Comparison of ENCODE assay signal across 15 cellular contexts in the genomic region with DNA sequence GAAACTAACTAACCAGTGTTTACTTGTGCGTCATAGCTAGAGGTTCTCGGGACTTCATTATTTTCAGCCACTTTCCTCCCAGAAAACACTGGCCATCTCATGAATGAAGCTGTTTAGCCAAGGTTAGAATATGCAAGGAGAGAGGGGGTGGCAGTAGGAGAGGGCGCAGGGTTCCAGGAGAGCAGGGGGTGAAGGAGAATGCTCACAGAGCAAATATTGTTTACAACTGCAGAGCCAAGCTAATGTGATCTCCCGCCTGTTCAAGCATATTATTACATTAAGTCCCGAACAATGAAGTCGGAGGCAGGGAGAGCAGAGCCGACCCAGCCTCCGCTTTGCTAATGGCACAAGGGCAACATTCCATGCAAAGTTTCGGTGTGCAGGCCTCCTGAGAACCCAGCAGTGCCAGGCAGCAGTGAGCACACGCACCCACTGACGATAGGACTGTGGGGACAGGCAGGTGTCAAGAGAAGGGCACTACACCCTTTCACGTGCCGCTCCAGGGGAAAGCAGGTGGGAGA.
DNase-seq lines count a peak whose midpoint lies in the region; ATAC-seq and TF ChIP-seq lines count a peak whose summit lies in the region.
"Had no signal": no experiment of that assay in that cellular context is flagged by ENCODE, and none has a peak within 500 bp of the region (broad histone marks: within the 10 kb centered on the region; RNA-seq: fewer than 3 reads in every experiment).

No MANE protein-coding gene starts in this region.

- no peak for DNase-seq in LNCaP clone FGC (ENCODE audit: low read depth)
- DNase-seq in stimulated activated naive B cell treated with anti-CD40 and anti-IgM and Interleukin-4, amounts not matched to agents 10 μg/mL and 1 μg/mL and 100 μg/mL, for 72 hours = no peak
- DNase-seq in brain microvascular endothelial cell = no peak
- no peak for DNase-seq in HuH-7 (ENCODE audit: low spot score)
- DNase-seq in NCI-H345 (lab: John Stamatoyannopoulos, UW) = no peak
- DNase-seq: activated CD8-positive, alpha-beta T cell treated with anti-CD3 and anti-CD28 coated beads, Interleukin-2, amount 10 ng/mL, durations not matched to agents 7 days and 5 days; activated effector memory CD4-positive, alpha-beta T cell treated with anti-CD3 and anti-CD28 coated beads, Interleukin-2, amount 50 U/mL, for 16 hours; mesenchymal stem cell; testis had no signal

- TF ChIP-seq CTCF in LNCaP clone FGC (IDR thresholded peaks at IDR 0.05; ENCODE audit: control insufficient read depth, extremely low read depth, insufficient read depth) (no peak), brain (conservative IDR thresholded peaks at IDR 0.05) (no peak), brain microvascular endothelial cell (IDR thresholded peaks at IDR 0.05; ENCODE audit: low read depth, low read length, missing control alignments) (no peak)

- H3K27ac Mint-ChIP-seq in brain = peak overlapping the region; percentile 87 to 97 (median 92)
- H3K27ac Mint-ChIP-seq in stimulated activated naive B cell treated with anti-CD40 and anti-IgM and Interleukin-4, amounts not matched to agents 10 μg/mL and 1 μg/mL and 100 μg/mL, for 72 hours = peak overlapping the region; percentile 77
- H3K27ac Mint-ChIP-seq: activated CD8-positive, alpha-beta T cell treated with anti-CD3 and anti-CD28 coated beads, Interleukin-2, amount 10 ng/mL, durations not matched to agents 7 days and 5 days had no signal

- H3K9me3 ChIP-seq in muscle layer of colon (ENCODE audit: low read length) = no peaks in the 10 kb centered on the region
- H3K9me3 ChIP-seq: testis had no signal

- peak overlapping the region; percentile 24; the same call in 1 of the 2 replicates for H3K4me3 ChIP-seq in LNCaP clone FGC (ENCODE audit: low read depth, low read length)
- H3K4me3 ChIP-seq in muscle layer of colon (ENCODE audit: low read depth in 1 of 2, low read length in 2 of 2) = peak overlapping the region in 1 of 2 donors; percentile 17
- no peak overlapping the region for H3K4me3 ChIP-seq in brain microvascular endothelial cell (ENCODE audit: low read depth, low read length)
- H3K4me3 ChIP-seq: cardiac muscle cell, testis had no signal

- peak overlapping the region; percentile 45 to 70 (median 60) for H3K4me3 Mint-ChIP-seq in brain
- H3K4me3 Mint-ChIP-seq in stimulated activated naive B cell treated with anti-CD40 and anti-IgM and Interleukin-4, amounts not matched to agents 10 μg/mL and 1 μg/mL and 100 μg/mL, for 72 hours = no peak overlapping the region
- H3K4me3 Mint-ChIP-seq: activated CD8-positive, alpha-beta T cell treated with anti-CD3 and anti-CD28 coated beads, Interleukin-2, amount 10 ng/mL, durations not matched to agents 7 days and 5 days had no signal

- H3K36me3 ChIP-seq in muscle layer of colon (ENCODE audit: insufficient read depth, low read length) = no peaks in the 10 kb centered on the region
- H3K36me3 ChIP-seq in brain microvascular endothelial cell (replicated peaks) = no peaks in the 10 kb centered on the region
- H3K36me3 ChIP-seq: cardiac muscle cell had no signal

- no peaks in the 10 kb centered on the region for H3K27me3 Mint-ChIP-seq in brain
- no peaks in the 10 kb centered on the region for H3K27me3 Mint-ChIP-seq in stimulated activated naive B cell treated with anti-CD40 and anti-IgM and Interleukin-4, amounts not matched to agents 10 μg/mL and 1 μg/mL and 100 μg/mL, for 72 hours

- H3K4me1 ChIP-seq in muscle layer of colon (ENCODE audit: insufficient read depth, low read length) = peaks cover 73% of the 10 kb centered on the region

- peak overlapping the region; percentile 73 for H3K27ac ChIP-seq in muscle layer of colon (ENCODE audit: low read depth, low read length)
- H3K27ac ChIP-seq in brain microvascular endothelial cell = no peak overlapping the region
- H3K27ac ChIP-seq: epithelial cell of prostate had no signal

- H3K27me3 ChIP-seq in muscle layer of colon (ENCODE audit: control insufficient read depth in 1 of 2, insufficient read depth in 2 of 2, low read length in 2 of 2) = no peaks in the 10 kb centered on the region
- no peaks in the 10 kb centered on the region for H3K27me3 ChIP-seq in brain microvascular endothelial cell (replicated peaks)
- H3K27me3 ChIP-seq: cardiac muscle cell, testis had no signal

- no peaks in the 10 kb centered on the region for H3K36me3 Mint-ChIP-seq in brain
- peaks cover 9 to 38% of the 10 kb centered on the region in 2 donors for H3K36me3 Mint-ChIP-seq in stimulated activated naive B cell treated with anti-CD40 and anti-IgM and Interleukin-4, amounts not matched to agents 10 μg/mL and 1 μg/mL and 100 μg/mL, for 72 hours

- H3K9ac ChIP-seq in muscle layer of colon (ENCODE audit: low read length) = peak overlapping the region; percentile 3

- in situ Hi-C loops in brain microvascular endothelial cell (cut with HindIII; ENCODE audit: low pct_ligation_motif_present, low sequenced_read_pairs) = no loop called here

- peaks cover 92% of the 10 kb centered on the region for H3K4me1 Mint-ChIP-seq in brain
- H3K4me1 Mint-ChIP-seq in stimulated activated naive B cell treated with anti-CD40 and anti-IgM and Interleukin-4, amounts not matched to agents 10 μg/mL and 1 μg/mL and 100 μg/mL, for 72 hours = peaks cover 84 to 96% of the 10 kb centered on the region in 2 donors

- no peaks in the 10 kb centered on the region for H3K9me3 Mint-ChIP-seq in brain
- no peaks in the 10 kb centered on the region for H3K9me3 Mint-ChIP-seq in stimulated activated naive B cell treated with anti-CD40 and anti-IgM and Interleukin-4, amounts not matched to agents 10 μg/mL and 1 μg/mL and 100 μg/mL, for 72 hours

- no peak for ATAC-seq in stimulated activated naive B cell treated with anti-CD40 and anti-IgM and Interleukin-4, amounts not matched to agents 10 μg/mL and 1 μg/mL and 100 μg/mL, for 72 hours (replicated peaks)
- no peak for ATAC-seq in GM18519 (IDR thresholded peaks at IDR 0.05; ENCODE audit: low FRiP score, unreplicated experiment)
- ATAC-seq: activated CD8-positive, alpha-beta T cell treated with anti-CD3 and anti-CD28 coated beads, Interleukin-2, amount 10 ng/mL, durations not matched to agents 7 days and 5 days; HCT116 had no signal

Comparison
In these comparisons a context has a peak if more than half of its experiments do, and no peak if none do; other contexts are left out.
1. H3K4me3 Mint-ChIP-seq: peak in brain (5 of 5); none in stimulated activated naive B cell treated with anti-CD40 and anti-IgM and Interleukin-4, amounts not matched to agents 10 μg/mL and 1 μg/mL and 100 μg/mL, for 72 hours (0 of 2).